In genomic region chr3:123423806-123424205, GRCh38 we compare ENCODE assay signal across 25 cellular contexts. TPM values are rescaled to one million over a fixed set of nuclear protein-coding genes. Genes with fewer than 3 reads are reported as not detected.
A peak's percentile ranks its signal among the peaks of the same experiment; 100 is the strongest.
DNase-seq lines count a peak whose midpoint lies in the region; ATAC-seq and TF ChIP-seq lines count a peak whose summit lies in the region.
"Had no signal": no experiment of that assay in that cellular context is flagged by ENCODE, and none has a peak within 500 bp of the region (broad histone marks: within the 10 kb centered on the region; RNA-seq: fewer than 3 reads in every experiment).

No MANE protein-coding gene starts in this region.

- POLR2A ChIA-PET in SK-N-SH (lab: Yijun Ruan, JAX), result no interaction called here

- no peak overlapping the region for H3K4me3 ChIP-seq in heart right ventricle
- H3K4me3 ChIP-seq in dorsolateral prefrontal cortex, result no peak overlapping the region
- H3K4me3 ChIP-seq in rectal smooth muscle tissue (ENCODE audit: low read length), result no peak overlapping the region
- H3K4me3 ChIP-seq in aorta (ENCODE audit: low read length in 2 of 2), result no peak overlapping the region
- no peak overlapping the region for H3K4me3 ChIP-seq in SK-N-SH (ENCODE audit: low read depth in 2 of 2, low read length in 1 of 2)
- H3K4me3 ChIP-seq: breast epithelium, K562, MG63, tibial nerve had no signal

- no peaks in the 10 kb centered on the region for H4K20me1 ChIP-seq in SK-N-SH (ENCODE audit: insufficient read depth)

- intact Hi-C loops in heart right ventricle (cut with DNase I) (no loop called here), cardiac septum (cut with DNase I) (loop anchor here (5.0 kb wide), 1 partner anchor 77 kb away; no protein-coding TSS in a partner anchor), dorsolateral prefrontal cortex (cut with DNase I) (loop anchor here in 1 of 2 donors (2.0 kb wide), 1 partner anchor 21 kb away; no protein-coding TSS in a partner anchor), aorta (cut with DNase I) (loop anchor here in 1 of 2 donors (10.0 kb wide), 1 partner anchor 69 kb away; no protein-coding TSS in a partner anchor)

- H3K4me2 ChIP-seq in SK-N-SH, result no peak overlapping the region

- H3F3A ChIP-seq in SK-N-SH (replicated peaks; ENCODE audit: insufficient read depth), result no peaks in the 10 kb centered on the region

- no peaks in the 10 kb centered on the region for H3K9me2 ChIP-seq in SK-N-SH

- H3K9ac ChIP-seq in rectal smooth muscle tissue (ENCODE audit: low read length) (no peak overlapping the region), SK-N-SH (no peak overlapping the region)

- H3K79me2 ChIP-seq in SK-N-SH (ENCODE audit: insufficient read depth), result no peaks in the 10 kb centered on the region

- H3K27ac ChIP-seq in heart right ventricle (peak overlapping the region; percentile 45 to 88 (median 86)), dorsolateral prefrontal cortex (peak overlapping the region; percentile 23 to 99 (median 95)), rectal smooth muscle tissue (ENCODE audit: low read depth, low read length) (peak overlapping the region; percentile 51), aorta (ENCODE audit: low read depth in 1 of 2, low read length in 2 of 2) (peak overlapping the region; percentile 20 to 80), SK-N-SH (ENCODE audit: low read depth in 2 of 2, low read length in 1 of 2) (no peak overlapping the region)
- H3K27ac ChIP-seq: tibial nerve, VCaP had no signal

- H3K4me1 ChIP-seq in heart right ventricle, result peaks cover 25 to 100% (median 83%) of the 10 kb centered on the region in 9 donors
- H3K4me1 ChIP-seq in rectal smooth muscle tissue (ENCODE audit: control insufficient read depth, insufficient read depth, low read length), result peaks cover 49% of the 10 kb centered on the region
- peaks cover 4 to 13% of the 10 kb centered on the region in 2 donors for H3K4me1 ChIP-seq in aorta (ENCODE audit: control insufficient read depth in 1 of 2, insufficient read depth in 2 of 2, low read length in 2 of 2)
- peaks cover 0 to 27% of the 10 kb centered on the region in 2 experiments; a peak in 1 of 4 replicates for H3K4me1 ChIP-seq in SK-N-SH (ENCODE audit: control insufficient read depth in 1 of 2, insufficient read depth in 2 of 2, low read depth in 1 of 2, low read length in 1 of 2)
- H3K4me1 ChIP-seq: breast epithelium had no signal

- DNase-seq in heart right ventricle (no peak), cardiac septum (ENCODE audit: low spot score) (no peak), dorsolateral prefrontal cortex (peak in 1 of 10 donors; percentile 54), aorta (peak in 1 of 2 donors; percentile 33), SK-N-SH (no peak), NCI-H2171 treated with DMSO at 0.1 percent for 48 hours (lab: John Stamatoyannopoulos, UW) (no peak)
- DNase-seq: activated CD4-positive, alpha-beta T cell treated with anti-CD3 and anti-CD28 coated beads, Interleukin-2, amount 10 ng/mL, durations not matched to agents 24 days and 14 days; activated naive CD4-positive, alpha-beta T cell; activated T-cell treated with anti-CD3 and anti-CD28 coated beads, Interleukin-2, amount 50 U/mL, for 4 hours; AML-193; DMS79; naive B cell; NCI-H2107; NCI-H526; occipital lobe; T-helper 17 cell had no signal

- TF ChIP-seq EP300 in SK-N-SH (IDR thresholded peaks at IDR 0.05; ENCODE audit: borderline replicate concordance in 1 of 2, low read depth in 1 of 2, low read length in 1 of 2), result no peak

- no peak overlapping the region for H2AFZ ChIP-seq in SK-N-SH (ENCODE audit: low read depth)

- H3K36me3 ChIP-seq in heart right ventricle (no peaks in the 10 kb centered on the region), rectal smooth muscle tissue (ENCODE audit: control insufficient read depth, insufficient read depth, low read length) (no peaks in the 10 kb centered on the region), aorta (ENCODE audit: control insufficient read depth in 1 of 2, insufficient read depth in 2 of 2, low read length in 1 of 2) (no peaks in the 10 kb centered on the region), SK-N-SH (replicated peaks in 1 of 2; ENCODE audit: control insufficient read depth in 1 of 2, insufficient read depth in 2 of 2, low read length in 1 of 2) (no peaks in the 10 kb centered on the region)
- H3K36me3 ChIP-seq: breast epithelium, MG63, tibial nerve had no signal

- H3K27me3 ChIP-seq in heart right ventricle, result no peaks in the 10 kb centered on the region
- no peaks in the 10 kb centered on the region for H3K27me3 ChIP-seq in dorsolateral prefrontal cortex
- no peaks in the 10 kb centered on the region for H3K27me3 ChIP-seq in rectal smooth muscle tissue (ENCODE audit: control insufficient read depth, insufficient read depth, low read length)
- H3K27me3 ChIP-seq in aorta (ENCODE audit: control insufficient read depth in 1 of 2, insufficient read depth in 2 of 2, low read length in 1 of 2), result no peaks in the 10 kb centered on the region
- H3K27me3 ChIP-seq in SK-N-SH (ENCODE audit: insufficient read depth), result peaks cover 12% of the 10 kb centered on the region
- H3K27me3 ChIP-seq: breast epithelium, tibial nerve had no signal

- ATAC-seq in heart right ventricle (peak in 2 of 8 donors; percentile 1 to 2), aorta (ENCODE audit: low FRiP score) (no peak), HG02642 (IDR thresholded peaks at IDR 0.05; ENCODE audit: poor library complexity, unreplicated experiment) (no peak)
- ATAC-seq: activated T-cell treated with anti-CD3 and anti-CD28 coated beads, Interleukin-2, amount 50 U/mL, for 4 hours; K562; T-helper 17 cell had no signal

- CTCF ChIA-PET in SK-N-SH (lab: Yijun Ruan, JAX), result interaction anchor here (1.0 kb wide), 1 partner anchor 680 kb away, joined by 3 read pairs; no protein-coding TSS in a partner anchor

- TF ChIP-seq CTCF in heart right ventricle (IDR thresholded peaks at IDR 0.05) (no peak), dorsolateral prefrontal cortex (IDR thresholded peaks at IDR 0.05 in 54 of 56, conservative IDR thresholded peaks at IDR 0.05 in 2 of 56; ENCODE audit: low read depth in 1 of 56, partially characterized antibody in 56 of 56) (no peak), SK-N-SH (IDR thresholded peaks at IDR 0.05) (no peak)

- H3K9me3 ChIP-seq in heart right ventricle (no peaks in the 10 kb centered on the region), aorta (ENCODE audit: control insufficient read depth, low read length) (no peaks in the 10 kb centered on the region), SK-N-SH (no peaks in the 10 kb centered on the region)
- H3K9me3 ChIP-seq: breast epithelium, MG63, tibial nerve had no signal

- TF ChIP-seq RAD21 in SK-N-SH (IDR thresholded peaks at IDR 0.05; ENCODE audit: low read length), result no peak

- WGBS in heart right ventricle, 2 donors, result 54 to 59% methylated on average over 7 of the region's 7 CpGs
- WGBS in aorta, 2 donors, result 53% methylated on average over 7 of the region's 7 CpGs
- 43% methylated on average over 7 of the region's 7 CpGs for WGBS in SK-N-SH (ENCODE audit: low lambda C conversion rate)

TF ChIP-seq in SK-N-SH, 30 proteins besides CTCF, POLR2A, EP300 and RAD21 (continues in another document):
- TF ChIP-seq ELF1 (IDR thresholded peaks at IDR 0.05), result no peak
- no peak for TF ChIP-seq GABPA (IDR thresholded peaks at IDR 0.05; ENCODE audit: low read depth)
- TF ChIP-seq REST (IDR thresholded peaks at IDR 0.05; ENCODE audit: low read depth, low read length), result no peak
- no peak for TF ChIP-seq CHD2 (IDR thresholded peaks at IDR 0.05; ENCODE audit: low read length, partially characterized antibody)
- TF ChIP-seq MAX (IDR thresholded peaks at IDR 0.05; ENCODE audit: low read depth), result no peak
- no peak for TF ChIP-seq MXI1 (IDR thresholded peaks at IDR 0.05; ENCODE audit: low read depth, low read length)
- TF ChIP-seq USF1 (IDR thresholded peaks at IDR 0.05; ENCODE audit: borderline replicate concordance, low read depth), result no peak

RNA-seq across cellular contexts. Expression of gene ADCY5, which starts 25.1 kb away (rescaled TPM):
- 100 to 1,000 TPM; 117 to 245 (median 206) TPM for total RNA-seq in heart right ventricle
- 10 to 100 TPM; 37.2 to 85.2 TPM for polyA plus RNA-seq in heart right ventricle
- total RNA-seq in cardiac septum, result 192 TPM
- total RNA-seq in dorsolateral prefrontal cortex, result 10 to 100 TPM; 54.5 to 98.2 (median 76.9) TPM
- total RNA-seq in aorta, result 10 to 100 TPM; 65.5 to 72.7 TPM
- 10 to 100 TPM in 1 of 2 donors, 1 to 10 TPM in 1; 6.6 to 16.3 TPM for polyA plus RNA-seq in aorta
- polyA plus RNA-seq in SK-N-SH (2012; rRNA removed), result 0.21 and 0.23 TPM in 2 replicates
- 0.13 and 0.48 TPM in 2 replicates for polyA plus RNA-seq in SK-N-SH (2012; cell fraction: cytosol; rRNA removed)
- polyA plus RNA-seq in SK-N-SH (2012; cell fraction: nucleus; rRNA removed), result 0.13 and 0.38 TPM in 2 replicates
- total RNA-seq: activated CD4-positive, alpha-beta T cell treated with anti-CD3 and anti-CD28 coated beads, Interleukin-2, amount 10 ng/mL, durations not matched to agents 24 days and 14 days; endothelial cell of umbilical vein; K562; RPMI7951; T-helper 17 cell had no signal

Comparison
In these comparisons a context has a peak if more than half of its experiments do, and no peak if none do; other contexts are left out.
1. H3K27ac ChIP-seq: peak in heart right ventricle (10 of 10), dorsolateral prefrontal cortex (59 of 59), rectal smooth muscle tissue (single experiment) and aorta (2 of 2); none in SK-N-SH (0 of 2).